Comparison of ENCODE assay signal across 2 cellular contexts in genomic region chr3:150090877-150091276, GRCh38.
TF ChIP-seq lines count a peak whose summit lies in the region.

No MANE protein-coding gene starts in this region.

TF ChIP-seq in IMR-90, 13 proteins besides CTCF, POLR2A, EP300 and RAD21:
- TF ChIP-seq RCOR1 (IDR thresholded peaks at IDR 0.05; ENCODE audit: insufficient replicate concordance, low read length): no peak
- no peak for TF ChIP-seq CHD1 (IDR thresholded peaks at IDR 0.05; ENCODE audit: low read depth, low read length)
- TF ChIP-seq MAFK (IDR thresholded peaks at IDR 0.05; ENCODE audit: low read depth, low read length): no peak
- no peak for TF ChIP-seq MXI1 (IDR thresholded peaks at IDR 0.05; ENCODE audit: borderline replicate concordance, low read depth, low read length)
- TF ChIP-seq FOS (IDR thresholded peaks at IDR 0.05; ENCODE audit: low read depth, low read length): no peak
- TF ChIP-seq SMC3 (IDR thresholded peaks at IDR 0.05; ENCODE audit: low read depth, low read length): no peak
- no peak for TF ChIP-seq NFE2L2 (IDR thresholded peaks at IDR 0.05; ENCODE audit: low read depth, low read length)
- no peak for TF ChIP-seq CEBPB (IDR thresholded peaks at IDR 0.05; ENCODE audit: low read depth, low read length)
- no peak for TF ChIP-seq RFX5 (IDR thresholded peaks at IDR 0.05; ENCODE audit: low read depth, low read length)
- no peak for TF ChIP-seq ELK1 (IDR thresholded peaks at IDR 0.05; ENCODE audit: borderline replicate concordance, low read depth, low read length)
- no peak for TF ChIP-seq USF2 (IDR thresholded peaks at IDR 0.05; ENCODE audit: low read depth, low read length)
- no peak for TF ChIP-seq BHLHE40 (IDR thresholded peaks at IDR 0.05; ENCODE audit: low read depth, low read length)
TF ChIP-seq in IMR-90: peak in this region for 0.

TF ChIP-seq in GM12878, 131 proteins besides CTCF, POLR2A, EP300 and RAD21:
- no peak for TF ChIP-seq NRF1 (conservative IDR thresholded peaks at IDR 0.05; ENCODE audit: low read depth, low read length)
TF ChIP-seq in GM12878: peak in this region for 0.
